In the genomic region with DNA sequence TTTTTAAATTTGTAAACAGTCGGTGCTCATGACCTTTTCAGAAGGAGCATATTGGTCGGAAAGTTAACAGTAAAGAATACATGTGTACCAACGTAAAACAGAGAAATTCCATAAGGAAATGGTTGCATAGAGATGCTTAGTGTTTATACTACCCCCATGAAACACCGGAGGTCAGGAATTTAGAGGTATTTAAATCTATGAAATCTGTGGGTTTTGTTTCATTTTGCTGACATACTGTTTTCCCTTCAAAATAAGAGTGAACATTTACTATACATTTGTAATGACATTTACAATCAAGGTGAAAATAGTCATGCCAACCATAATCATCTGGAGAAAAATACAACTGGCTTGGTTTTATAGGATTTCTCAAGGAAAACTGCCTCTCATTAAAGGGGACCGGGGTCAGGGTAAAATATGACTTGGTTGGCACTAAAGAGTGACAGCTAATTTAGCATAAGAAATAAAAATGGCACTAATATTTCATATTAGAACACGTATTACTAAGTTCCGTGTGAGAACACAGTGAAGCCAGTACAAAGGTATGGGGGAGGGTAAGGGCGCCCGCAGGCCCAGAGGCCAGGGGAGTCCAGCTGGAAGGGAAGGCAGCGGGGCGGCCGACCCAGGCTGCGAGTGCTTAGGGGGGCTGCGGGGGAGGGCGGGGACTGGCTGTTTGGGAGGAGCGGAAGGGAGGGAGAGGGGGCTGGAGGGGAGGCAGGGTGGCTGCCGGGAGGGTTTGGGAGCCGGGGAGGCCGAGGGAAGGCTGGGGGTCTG, we compare ENCODE assay signal across 8 cellular contexts. TPM values are rescaled to one million over a fixed set of nuclear protein-coding genes. Genes with fewer than 3 reads are reported as not detected.
DNase-seq lines count a peak whose midpoint lies in the region; ATAC-seq and TF ChIP-seq lines count a peak whose summit lies in the region.

No MANE protein-coding gene starts in this region.

- ATAC-seq in HG03039 (IDR thresholded peaks at IDR 0.05; ENCODE audit: unreplicated experiment) = peak; percentile 2
- ATAC-seq in left ventricle myocardium superior = peak; percentile 73

- TF ChIP-seq CTCF in GM10266 (IDR thresholded peaks at IDR 0.05; ENCODE audit: control insufficient read depth, insufficient read depth, low read depth, missing control alignments) = no peak

- DNase-seq in AG08395 (ENCODE audit: low spot score) = peak; percentile 36
- peak; percentile 32 for DNase-seq in GM10266 (ENCODE audit: extremely low spot score)
- peak; percentile 58 for DNase-seq in NCI-H526 treated with DMSO at 0.1 percent for 48 hours (lab: John Stamatoyannopoulos, UW)
- peak in 43 of 56 donors; percentile 10 to 78 (median 63) for DNase-seq in amygdala (lab: John Stamatoyannopoulos, UW)
- DNase-seq in left ventricle myocardium superior = peak; percentile 78
- DNase-seq in pons (ENCODE audit: low spot score) = peak; percentile 56
- no peak for DNase-seq in effector CD4-positive, alpha-beta T cell

- intact Hi-C loops in left ventricle myocardium superior (cut with micrococcal nuclease) = loop anchor here (5.0 kb wide), 2 partner anchors 118 to 188 kb away; a partner anchor contains a TSS

RNA-seq across cellular contexts. Expression of a gene that starts 1.1 kb away (rescaled TPM):
- not detected for total RNA-seq in left ventricle myocardium superior
